10 cellular contexts compared by ENCODE assay signal in the genomic region with DNA sequence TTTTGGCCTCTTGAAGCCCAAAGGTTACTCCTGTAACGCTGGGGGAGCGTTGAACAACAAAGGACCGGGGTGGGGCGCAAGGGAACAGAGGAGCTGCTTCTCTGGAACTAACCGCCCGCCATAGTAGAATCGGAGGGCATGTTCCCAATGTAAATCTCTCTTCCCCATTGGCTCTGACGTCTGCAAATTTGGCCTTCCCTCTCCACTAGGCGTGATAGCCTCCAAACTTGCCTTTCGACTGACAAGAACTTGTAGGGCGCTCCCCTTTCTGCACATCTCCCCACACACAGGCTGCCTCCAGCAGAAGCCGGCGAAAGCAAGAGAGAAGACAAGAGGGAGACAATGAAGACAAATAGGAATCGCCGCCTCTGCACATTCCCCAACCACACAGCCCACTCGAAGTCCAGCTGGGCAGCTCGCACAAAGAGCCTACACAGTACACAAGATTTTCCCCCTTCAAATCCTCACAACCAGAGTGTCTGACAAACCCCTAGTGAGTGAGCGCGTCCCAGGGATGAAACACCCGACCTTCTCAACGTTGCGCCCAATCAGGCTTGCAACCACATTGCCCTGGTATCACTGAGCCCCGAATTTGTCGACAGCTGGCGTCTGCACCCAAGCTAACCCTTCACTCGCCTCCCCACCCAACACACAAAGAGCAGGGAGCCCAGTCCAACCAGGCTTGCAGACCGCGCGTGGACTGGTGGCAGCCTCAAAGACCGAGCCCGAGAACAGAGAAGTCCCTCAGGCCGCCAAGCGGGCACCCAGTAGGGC. TPM values are rescaled to one million over a fixed set of nuclear protein-coding genes. Genes with fewer than 3 reads are reported as not detected.
DNase-seq lines count a peak whose midpoint lies in the region; ATAC-seq, FAIRE-seq and TF ChIP-seq lines count a peak whose summit lies in the region.
"Had no signal": no experiment of that assay in that cellular context is flagged by ENCODE, and none has a peak within 500 bp of the region (broad histone marks: within the 10 kb centered on the region; RNA-seq: fewer than 3 reads in every experiment).

No MANE protein-coding gene starts in this region.

- peaks cover 39% of the 10 kb centered on the region for H3K4me1 Mint-ChIP-seq in neural progenitor cell

- H4K20me1 ChIP-seq in neural progenitor cell (ENCODE audit: low read depth): peaks cover 22% of the 10 kb centered on the region

- peaks cover 63% of the 10 kb centered on the region for H3K27me3 Mint-ChIP-seq in neural progenitor cell (ENCODE audit: insufficient read depth, low read depth)

- H3K9me3 ChIP-seq in RWPE2 (ENCODE audit: severe bottlenecking): no peaks in the 10 kb centered on the region
- H3K9me3 ChIP-seq in esophagus muscularis mucosa: no peaks in the 10 kb centered on the region
- H3K9me3 ChIP-seq in neural progenitor cell (ENCODE audit: low read depth): no peaks in the 10 kb centered on the region

- intact Hi-C loops in esophagus muscularis mucosa (cut with DNase I): loop anchor here (2.0 to 10.0 kb wide), 3 partner anchors 443 to 799 kb away; no protein-coding TSS in a partner anchor

- ATAC-seq in RWPE2 (ENCODE audit: low read depth) (no peak), HG03520 (IDR thresholded peaks at IDR 0.05; ENCODE audit: unreplicated experiment) (no peak), HG02588 (IDR thresholded peaks at IDR 0.05; ENCODE audit: unreplicated experiment) (no peak)

- H3K27ac ChIP-seq in RWPE2 (ENCODE audit: poor library complexity, severe bottlenecking) (no peak overlapping the region), esophagus muscularis mucosa (replicated peaks in 1 of 4) (peak overlapping the region; percentile 93 to 96 (median 94)), neural progenitor cell (no peak overlapping the region)
- H3K27ac ChIP-seq: KMS-11 had no signal

- H3K27ac Mint-ChIP-seq in neural progenitor cell: no peak overlapping the region

- H3K9ac ChIP-seq in neural progenitor cell: no peak overlapping the region
- H3K9ac ChIP-seq: KMS-11 had no signal

- peak overlapping the region; percentile 82 for H3K4me3 Mint-ChIP-seq in neural progenitor cell

- no peak overlapping the region for H3K4me3 ChIP-seq in RWPE2 (ENCODE audit: severe bottlenecking)
- peak overlapping the region; percentile 74 to 85 (median 83) for H3K4me3 ChIP-seq in esophagus muscularis mucosa
- H3K4me3 ChIP-seq in neural progenitor cell: peak overlapping the region; percentile 58

- no peaks in the 10 kb centered on the region for H3K36me3 ChIP-seq in RWPE2 (ENCODE audit: low read depth)
- no peaks in the 10 kb centered on the region for H3K36me3 ChIP-seq in esophagus muscularis mucosa
- no peaks in the 10 kb centered on the region for H3K36me3 ChIP-seq in neural progenitor cell

- H3K4me1 ChIP-seq in RWPE2 (ENCODE audit: insufficient read depth, poor library complexity, severe bottlenecking) (peaks cover 10% of the 10 kb centered on the region), esophagus muscularis mucosa (peaks cover 50 to 70% (median 62%) of the 10 kb centered on the region in 4 donors), neural progenitor cell (peaks cover 22% of the 10 kb centered on the region)

- peaks cover 33% of the 10 kb centered on the region for H3F3A ChIP-seq in neural progenitor cell (ENCODE audit: low read depth)

- no peaks in the 10 kb centered on the region for H3K27me3 ChIP-seq in RWPE2 (ENCODE audit: insufficient read depth, poor library complexity, severe bottlenecking)
- peaks cover 0 to 6% (median 0%) of the 10 kb centered on the region in 4 donors for H3K27me3 ChIP-seq in esophagus muscularis mucosa
- H3K27me3 ChIP-seq in neural progenitor cell: peaks cover 87% of the 10 kb centered on the region

- no peak for FAIRE-seq in D721Med (lab: Jason Lieb, UNC)
- FAIRE-seq: islet of Langerhans had no signal

- peak overlapping the region; percentile 90 for H2AFZ ChIP-seq in neural progenitor cell (replicated peaks)

- H3K4me2 ChIP-seq in neural progenitor cell: peak overlapping the region; percentile 94
- H3K4me2 ChIP-seq: KMS-11 had no signal

- TF ChIP-seq POLR2A in esophagus muscularis mucosa (IDR thresholded peaks at IDR 0.05; ENCODE audit: low read depth): no peak

- no peaks in the 10 kb centered on the region for H3K36me3 Mint-ChIP-seq in neural progenitor cell

- DNase-seq in D721Med (ENCODE audit: insufficient read length, low spot score) (peak; percentile 8), RWPE2 (ENCODE audit: low spot score) (peak; percentile 64), esophagus muscularis mucosa (ENCODE audit: extremely low spot score) (no peak), neural progenitor cell (ENCODE audit: low spot score) (peak; percentile 60), NCI-H2107 (lab: John Stamatoyannopoulos, UW) (no peak), COLO668 (lab: John Stamatoyannopoulos, UW; ENCODE audit: unreplicated experiment) (no peak)

- no peaks in the 10 kb centered on the region for H3K79me2 ChIP-seq in neural progenitor cell (ENCODE audit: low read depth)

- TF ChIP-seq CTCF in D721Med (IDR thresholded peaks at IDR 0.05; ENCODE audit: insufficient read depth, missing control alignments) (no peak), RWPE2 (IDR thresholded peaks at IDR 0.05; ENCODE audit: poor library complexity, severe bottlenecking) (no peak), esophagus muscularis mucosa (IDR thresholded peaks at IDR 0.05) (no peak), neural progenitor cell (IDR thresholded peaks at IDR 0.05) (no peak)

- TF ChIP-seq EP300 in esophagus muscularis mucosa (IDR thresholded peaks at IDR 0.05): no peak

- 41% methylated on average over 33 of the region's 33 CpGs for WGBS in esophagus muscularis mucosa

- peaks cover 3% of the 10 kb centered on the region for H3K9me3 Mint-ChIP-seq in neural progenitor cell

RNA-seq across cellular contexts. Expression of a gene that starts 1.5 kb away (rescaled TPM):
- total RNA-seq in esophagus muscularis mucosa (100 to 1,000 TPM; 309 to 477 (median 376) TPM), neural progenitor cell (ENCODE audit: low replicate concordance) (0.87 and 1.3 TPM in 2 replicates)

RNA-seq across cellular contexts. Expression of a gene that starts 36.2 kb away (rescaled TPM):
- total RNA-seq in esophagus muscularis mucosa (100 to 1,000 TPM; 126 to 480 (median 300) TPM), neural progenitor cell (ENCODE audit: low replicate concordance) (146 and 330 TPM in 2 replicates)

Comparison
In these comparisons a context has a peak if more than half of its experiments do, and no peak if none do; other contexts are left out.
1. DNase-seq: peak in D721Med (single experiment), RWPE2 (single experiment) and neural progenitor cell (single experiment); none in esophagus muscularis mucosa (single experiment), NCI-H2107 (single experiment) and COLO668 (single experiment).
2. H3K27ac ChIP-seq: peak in esophagus muscularis mucosa (4 of 4); none in RWPE2 (single experiment) and neural progenitor cell (single experiment).
3. RNA of a gene that starts 1.5 kb away (total RNA-seq): 309 to 477 TPM in esophagus muscularis mucosa; 0.87 to 1.3 TPM in neural progenitor cell; every median in the first group is over 100 times any median in the second.